11 cellular contexts compared by ENCODE assay signal in genomic region chr3:46297658-46298423, GRCh38. TPM values are rescaled to one million over a fixed set of nuclear protein-coding genes. Genes with fewer than 3 reads are reported as not detected.
DNase-seq lines count a peak whose midpoint lies in the region; ATAC-seq and TF ChIP-seq lines count a peak whose summit lies in the region.
"Had no signal": no experiment of that assay in that cellular context is flagged by ENCODE, and none has a peak within 500 bp of the region (broad histone marks: within the 10 kb centered on the region; RNA-seq: fewer than 3 reads in every experiment).

No MANE protein-coding gene starts in this region.

- intact Hi-C loops in Right ventricle myocardium inferior (cut with DNase I), result no loop called here

- peaks cover 92% of the 10 kb centered on the region for H3K4me1 Mint-ChIP-seq in stimulated activated effector memory CD8-positive, alpha-beta T cell treated with anti-CD3 and anti-CD28 coated beads, Interleukin-12 subunit alpha, Interleukin-12 subunit beta, amount 100 ng/mL, for 72 hours

- H3K36me3 Mint-ChIP-seq in stimulated activated effector memory CD8-positive, alpha-beta T cell treated with anti-CD3 and anti-CD28 coated beads, Interleukin-12 subunit alpha, Interleukin-12 subunit beta, amount 100 ng/mL, for 72 hours, result peaks cover 25% of the 10 kb centered on the region

- H3K4me3 Mint-ChIP-seq in stimulated activated effector memory CD8-positive, alpha-beta T cell treated with anti-CD3 and anti-CD28 coated beads, Interleukin-12 subunit alpha, Interleukin-12 subunit beta, amount 100 ng/mL, for 72 hours, result peak overlapping the region; percentile 53

- ATAC-seq in Right ventricle myocardium inferior (peak; percentile 40), GM19023 (IDR thresholded peaks at IDR 0.05; ENCODE audit: unreplicated experiment) (no peak), HG03432 (IDR thresholded peaks at IDR 0.05; ENCODE audit: unreplicated experiment) (no peak)
- no peak for ATAC-seq in stimulated activated effector memory CD8-positive, alpha-beta T cell treated with anti-CD3 and anti-CD28 coated beads, Interleukin-12 subunit alpha, Interleukin-12 subunit beta, amount 100 ng/mL, for 72 hours

- no peak for TF ChIP-seq CTCF in right atrium auricular region (IDR thresholded peaks at IDR 0.05)

- H3K36me3 ChIP-seq in right atrium auricular region, result no peaks in the 10 kb centered on the region
- H3K36me3 ChIP-seq: BLaER1 had no signal

- peak overlapping the region; percentile 89 for H3K27ac Mint-ChIP-seq in stimulated activated effector memory CD8-positive, alpha-beta T cell treated with anti-CD3 and anti-CD28 coated beads, Interleukin-12 subunit alpha, Interleukin-12 subunit beta, amount 100 ng/mL, for 72 hours

- no peak overlapping the region for H3K27ac ChIP-seq in right atrium auricular region
- H3K27ac ChIP-seq: BLaER1 had no signal

- H3K9me3 Mint-ChIP-seq in stimulated activated effector memory CD8-positive, alpha-beta T cell treated with anti-CD3 and anti-CD28 coated beads, Interleukin-12 subunit alpha, Interleukin-12 subunit beta, amount 100 ng/mL, for 72 hours, result no peaks in the 10 kb centered on the region

- H3K4me3 ChIP-seq in right atrium auricular region, result no peak overlapping the region
- H3K4me3 ChIP-seq: BLaER1 had no signal

- DNase-seq in Right ventricle myocardium inferior (ENCODE audit: missing footprints) (no peak), right atrium auricular region (ENCODE audit: low spot score) (no peak), NOMO-1 treated with dmso at 0.1 percent for 144 hours (lab: John Stamatoyannopoulos, UW; ENCODE audit: unreplicated experiment) (peak; percentile 63), cerebellar cortex (ENCODE audit: low spot score) (peak; percentile 43), NCI-H1417 (lab: John Stamatoyannopoulos, UW) (no peak)
- DNase-seq in stimulated activated effector memory CD8-positive, alpha-beta T cell treated with anti-CD3 and anti-CD28 coated beads, Interleukin-12 subunit alpha, Interleukin-12 subunit beta, amount 100 ng/mL, for 72 hours (ENCODE audit: low spot score in 2 of 2), result no peak

- H3K9me3 ChIP-seq in right atrium auricular region, result no peaks in the 10 kb centered on the region
- H3K9me3 ChIP-seq: BLaER1 had no signal

- no peaks in the 10 kb centered on the region for H3K27me3 ChIP-seq in right atrium auricular region
- H3K27me3 ChIP-seq: BLaER1 had no signal

- no peaks in the 10 kb centered on the region for H3K4me1 ChIP-seq in right atrium auricular region
- H3K4me1 ChIP-seq: BLaER1 had no signal

RNA-seq across cellular contexts. Expression of gene CCR3, which starts 55.6 kb away (rescaled TPM):
- total RNA-seq in Right ventricle myocardium inferior, result not detected
- total RNA-seq in right atrium auricular region, result not detected
- total RNA-seq: endothelial cell of umbilical vein, pulmonary artery endothelial cell had no signal

RNA-seq across cellular contexts. Expression of gene CCR2, which starts 56.1 kb away (rescaled TPM):
- 0.89 TPM for total RNA-seq in Right ventricle myocardium inferior
- 1 to 10 TPM in 1 of 2 donors, under 1 TPM in 1; 0.33 to 2.1 TPM for total RNA-seq in right atrium auricular region
- total RNA-seq: endothelial cell of umbilical vein, pulmonary artery endothelial cell had no signal

Comparison
In these comparisons a context has a peak if more than half of its experiments do, and no peak if none do; other contexts are left out.
1. DNase-seq: peak in NOMO-1 treated with dmso at 0.1 percent for 144 hours (single experiment) and cerebellar cortex (single experiment); none in Right ventricle myocardium inferior (single experiment), right atrium auricular region (single experiment), stimulated activated effector memory CD8-positive, alpha-beta T cell treated with anti-CD3 and anti-CD28 coated beads, Interleukin-12 subunit alpha, Interleukin-12 subunit beta, amount 100 ng/mL, for 72 hours (0 of 2) and NCI-H1417 (0 of 3).